Comparison of ENCODE assay signal across 1 cellular context in the genomic region with DNA sequence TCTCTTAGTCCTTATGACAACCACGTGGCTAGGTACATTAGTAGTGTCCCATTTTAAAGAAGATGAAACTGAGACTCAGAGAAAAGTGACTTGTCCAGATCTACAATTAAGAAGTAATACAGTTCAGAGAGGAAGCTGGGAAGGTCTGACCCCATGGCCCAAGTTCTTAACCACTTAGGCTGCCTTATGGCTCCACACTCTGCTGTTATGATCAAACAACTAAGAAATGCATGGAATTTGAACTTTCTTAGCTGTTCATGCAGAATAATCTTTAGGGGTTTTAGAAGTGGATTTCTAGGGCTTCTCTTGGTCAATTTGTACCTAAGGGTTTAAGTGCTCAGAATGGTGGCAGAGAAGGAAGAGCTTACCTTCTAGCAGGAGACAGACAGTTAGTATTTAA.
TF ChIP-seq lines count a peak whose summit lies in the region.

No MANE protein-coding gene starts in this region.

TF ChIP-seq in IMR-90, 13 proteins besides CTCF, POLR2A, EP300 and RAD21:
- TF ChIP-seq CHD1 (IDR thresholded peaks at IDR 0.05; ENCODE audit: low read depth, low read length) (no peak), SMC3 (IDR thresholded peaks at IDR 0.05; ENCODE audit: low read depth, low read length) (no peak), MAZ (IDR thresholded peaks at IDR 0.05; ENCODE audit: borderline replicate concordance, low read depth, low read length) (no peak), FOS (IDR thresholded peaks at IDR 0.05; ENCODE audit: low read depth, low read length) (no peak)
- TF ChIP-seq, protein P1, sequence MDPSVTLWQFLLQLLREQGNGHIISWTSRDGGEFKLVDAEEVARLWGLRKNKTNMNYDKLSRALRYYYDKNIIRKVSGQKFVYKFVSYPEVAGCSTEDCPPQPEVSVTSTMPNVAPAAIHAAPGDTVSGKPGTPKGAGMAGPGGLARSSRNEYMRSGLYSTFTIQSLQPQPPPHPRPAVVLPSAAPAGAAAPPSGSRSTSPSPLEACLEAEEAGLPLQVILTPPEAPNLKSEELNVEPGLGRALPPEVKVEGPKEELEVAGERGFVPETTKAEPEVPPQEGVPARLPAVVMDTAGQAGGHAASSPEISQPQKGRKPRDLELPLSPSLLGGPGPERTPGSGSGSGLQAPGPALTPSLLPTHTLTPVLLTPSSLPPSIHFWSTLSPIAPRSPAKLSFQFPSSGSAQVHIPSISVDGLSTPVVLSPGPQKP (IDR thresholded peaks at IDR 0.05; ENCODE audit: borderline replicate concordance, low read depth, low read length): no peak
